ENCODE assay signal across 20 cellular contexts in the genomic region with DNA sequence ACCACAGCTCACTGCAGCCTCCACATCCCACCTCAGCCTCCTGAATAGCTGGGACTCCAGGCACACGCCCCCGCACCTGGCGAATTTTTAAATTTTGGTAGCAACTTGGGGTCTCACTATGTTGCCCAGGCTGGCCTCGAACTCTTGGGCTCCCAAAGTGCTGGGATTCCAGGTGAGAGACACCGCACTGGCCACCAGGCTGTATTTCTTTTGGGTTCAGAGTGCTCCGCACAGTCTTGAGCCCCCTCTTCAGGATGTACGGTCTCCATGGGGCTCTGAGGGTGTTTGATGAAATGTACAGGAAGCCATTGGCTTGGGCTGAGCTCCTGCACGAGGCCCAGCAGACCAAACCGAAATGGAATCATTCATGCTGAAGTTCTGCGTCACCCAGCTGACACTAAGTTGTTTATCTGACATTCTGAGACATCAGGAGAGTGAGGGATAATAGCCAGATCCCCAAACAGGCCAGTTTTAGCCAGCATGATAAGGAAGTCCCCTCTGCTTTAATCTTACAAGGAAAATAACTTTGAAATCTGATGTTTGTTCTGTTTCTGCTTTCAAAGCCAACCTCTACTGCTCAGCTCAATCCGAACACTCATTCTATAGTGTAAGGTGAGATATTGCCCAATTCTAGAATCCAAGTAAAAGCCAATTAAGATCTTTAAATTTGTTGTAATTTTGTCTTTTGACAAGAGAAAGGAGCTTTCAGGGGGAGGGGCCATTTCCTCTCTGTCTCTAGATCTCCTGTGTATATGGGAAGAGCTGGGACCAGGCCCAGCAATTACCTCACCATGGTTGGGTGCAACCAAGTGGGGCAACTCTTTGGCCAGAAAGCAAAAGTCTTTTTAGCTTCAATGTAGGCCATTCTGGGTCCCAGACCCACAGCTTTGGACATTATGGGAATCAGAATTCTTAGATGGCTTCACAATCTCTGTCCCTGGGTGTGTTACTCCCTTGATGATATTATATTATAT. TPM values are rescaled to one million over a fixed set of nuclear protein-coding genes. Genes with fewer than 3 reads are reported as not detected.
"Had no signal": no experiment of that assay in that cellular context is flagged by ENCODE, and none has a peak within 500 bp of the region (broad histone marks: within the 10 kb centered on the region; RNA-seq: fewer than 3 reads in every experiment).

No MANE protein-coding gene starts in this region.

- H3K9me3 ChIP-seq: breast epithelium, lower lobe of right lung, transverse colon, vagina had no signal

- H3K27ac ChIP-seq: breast epithelium, foreskin keratinocyte, lower lobe of right lung, transverse colon, vagina had no signal

- DNase-seq: activated CD4-positive, alpha-beta T cell treated with anti-CD3 and anti-CD28 coated beads, Interleukin-2, amount 50 U/mL, for 4 hours; activated CD4-positive, CD25-positive, alpha-beta regulatory T cell treated with anti-CD3 and anti-CD28 coated beads, Interleukin-2, amount 50 U/mL, for 72 hours; activated naive CD4-positive, alpha-beta T cell treated with Interleukin-2 at 50 U/mL for 16 hours; activated T-cell treated with anti-CD3 and anti-CD28 coated beads for 4 hours; aorta; dermis blood vessel endothelial cell; effector memory CD8-positive, alpha-beta T cell; foreskin keratinocyte; head of caudate nucleus; immature natural killer cell; lower lobe of right lung; naive B cell; retina; stimulated activated CD4-positive, alpha-beta T cell treated with anti-CD3 and anti-CD28 coated beads, Interleukin-4, amount 100 ng/mL, for 1 hour; stimulated activated naive CD4-positive, alpha-beta T cell; transverse colon had no signal

- H3K4me1 ChIP-seq: breast epithelium, foreskin keratinocyte, lower lobe of right lung, vagina had no signal

- H3K27me3 ChIP-seq: breast epithelium, transverse colon, vagina had no signal

- H3K36me3 ChIP-seq: breast epithelium, lower lobe of right lung, transverse colon, vagina had no signal

- H3K4me3 ChIP-seq: breast epithelium, lower lobe of right lung, transverse colon, vagina had no signal

RNA-seq across cellular contexts. Expression of gene GPR142, which starts 23.7 kb away (rescaled TPM):
- total RNA-seq: breast epithelium, chondrocyte, foreskin keratinocyte, lower lobe of right lung, mononuclear cell had no signal

RNA-seq across cellular contexts. Expression of gene BTBD17, which starts 29.3 kb away (rescaled TPM):
- total RNA-seq: aorta, breast epithelium, chondrocyte, foreskin keratinocyte, lower lobe of right lung, mononuclear cell, transverse colon, vagina had no signal
